ENCODE assay signal across 24 cellular contexts in the genomic region with DNA sequence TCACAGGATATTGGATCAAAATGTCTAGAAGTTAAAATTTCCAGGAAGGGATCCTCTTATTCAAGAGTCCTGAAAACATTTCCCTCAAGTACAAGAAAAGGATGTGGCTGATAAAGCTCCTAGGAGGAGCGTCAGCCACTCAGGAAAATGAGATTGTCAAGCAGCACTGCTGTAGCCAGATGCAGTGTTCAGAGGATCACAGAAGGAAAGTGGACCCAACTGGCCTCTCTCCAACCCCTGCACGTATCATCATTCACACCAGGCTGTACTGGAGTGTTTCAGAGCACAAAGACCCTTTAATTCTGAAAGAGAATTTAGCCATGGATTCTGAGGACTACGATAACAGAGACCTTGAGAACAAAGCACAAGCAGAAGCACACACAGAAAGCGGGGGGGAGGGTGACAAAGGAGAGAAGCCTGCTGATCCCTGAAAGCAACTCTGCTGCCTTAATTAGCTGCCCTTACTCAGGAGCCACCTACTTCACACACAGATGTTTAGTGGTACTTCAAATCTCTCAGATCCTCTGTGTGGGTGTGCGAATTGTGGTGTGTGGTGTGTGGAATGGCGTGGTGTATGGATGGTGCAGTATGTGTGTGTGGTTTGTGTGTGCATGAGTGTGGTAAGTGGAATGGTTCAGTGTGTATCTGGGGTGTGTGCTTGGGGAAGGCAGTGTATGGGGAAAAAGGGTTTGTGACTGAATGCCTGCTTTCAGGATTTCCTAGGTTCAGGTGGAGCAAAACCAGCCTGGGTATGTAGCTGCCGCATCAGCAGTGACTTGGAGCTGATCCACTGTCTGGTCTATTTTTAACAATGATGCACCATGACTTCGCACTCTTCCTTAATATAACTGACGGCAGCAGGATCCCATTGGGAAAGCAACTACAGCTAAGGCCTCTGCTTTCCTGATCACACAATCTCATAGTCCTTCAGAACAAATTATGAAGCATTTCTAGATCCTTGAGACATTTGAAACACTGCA.
A peak's percentile ranks its signal among the peaks of the same experiment; 100 is the strongest.
DNase-seq lines count a peak whose midpoint lies in the region; ATAC-seq and TF ChIP-seq lines count a peak whose summit lies in the region.
"Had no signal": no experiment of that assay in that cellular context is flagged by ENCODE, and none has a peak within 500 bp of the region (broad histone marks: within the 10 kb centered on the region; RNA-seq: fewer than 3 reads in every experiment).

No MANE protein-coding gene starts in this region.

- no peaks in the 10 kb centered on the region for H4K20me1 ChIP-seq in GM23338 (replicated peaks; ENCODE audit: insufficient read depth)

- no peak overlapping the region for H3K4me3 ChIP-seq in GM23338
- H3K4me3 ChIP-seq: body of pancreas, smooth muscle cell, stomach had no signal

- ATAC-seq in Right ventricle myocardium inferior (peak; percentile 74), Right ventricle myocardium superior (ENCODE audit: poor library complexity) (peak; percentile 87), GM21515 (IDR thresholded peaks at IDR 0.05; ENCODE audit: unreplicated experiment) (no peak), GM23338 (no peak)
- ATAC-seq: body of pancreas; naive thymus-derived CD4-positive, alpha-beta T cell had no signal

- no peak overlapping the region for H3K4me3 Mint-ChIP-seq in neural crest cell
- no peak overlapping the region for H3K4me3 Mint-ChIP-seq in GM23338
- H3K4me3 Mint-ChIP-seq: activated naive CD8-positive, alpha-beta T cell treated with anti-CD3 and anti-CD28 coated beads, Interleukin-2, amount 10 ng/mL, durations not matched to agents 7 days and 5 days; dendritic cell treated with granulocyte-macrophage colony-stimulating factor and Interleukin-4, amounts not matched to agents 40 ng/mL and 50 ng/mL, for 4 days; naive thymus-derived CD4-positive, alpha-beta T cell; type B pancreatic cell had no signal

- peak overlapping the region; percentile 94 for H3K27ac Mint-ChIP-seq in neural crest cell (ENCODE audit: unreplicated experiment)
- H3K27ac Mint-ChIP-seq in GM23338 = no peak overlapping the region; the same call in 1 of the 2 replicates
- H3K27ac Mint-ChIP-seq: activated naive CD8-positive, alpha-beta T cell treated with anti-CD3 and anti-CD28 coated beads, Interleukin-2, amount 10 ng/mL, durations not matched to agents 7 days and 5 days; dendritic cell treated with granulocyte-macrophage colony-stimulating factor and Interleukin-4, amounts not matched to agents 40 ng/mL and 50 ng/mL, for 4 days; naive thymus-derived CD4-positive, alpha-beta T cell; type B pancreatic cell had no signal

- no peaks in the 10 kb centered on the region; the same call in 1 of the 2 replicates for H3K9me2 ChIP-seq in GM23338 (ENCODE audit: insufficient read depth)

- no peaks in the 10 kb centered on the region for H3F3A ChIP-seq in GM23338 (replicated peaks; ENCODE audit: low read depth)

- no peak for DNase-seq in Right ventricle myocardium inferior (ENCODE audit: missing footprints)
- no peak for DNase-seq in cardiac septum (ENCODE audit: low spot score)
- no peak for DNase-seq in Right ventricle myocardium superior
- DNase-seq in neural crest cell (ENCODE audit: low read depth, low spot score) = no peak
- no peak for DNase-seq in COLO829 (ENCODE audit: low spot score)
- no peak for DNase-seq in stimulated activated CD4-positive, alpha-beta T cell treated with anti-CD3 and anti-CD28 coated beads, Interleukin-2, amount 100 ng/mL, for 24 hours
- DNase-seq in GM23338 (ENCODE audit: low spot score) = no peak
- DNase-seq: activated CD4-positive, alpha-beta T cell treated with anti-CD3 and anti-CD28 coated beads for 48 hours; activated naive CD8-positive, alpha-beta T cell treated with anti-CD3 and anti-CD28 coated beads, Interleukin-2, amount 10 ng/mL, durations not matched to agents 7 days and 5 days; BE2C; body of pancreas; Caco-2; H7; naive thymus-derived CD4-positive, alpha-beta T cell; NCI-H1092 treated with DMSO at 0.1 percent for 48 hours; NCI-H2081; NCI-H510A; stimulated activated CD4-positive, alpha-beta T cell treated with anti-CD3 and anti-CD28 coated beads, Interleukin-4, amount 100 ng/mL, for 24 hours; stomach; T-helper 1 cell had no signal

- H3K27me3 Mint-ChIP-seq in neural crest cell (ENCODE audit: low read depth) = no peaks in the 10 kb centered on the region
- H3K27me3 Mint-ChIP-seq in GM23338 (ENCODE audit: insufficient read depth, low read depth, poor library complexity) = no peaks in the 10 kb centered on the region

- H3K9me3 Mint-ChIP-seq in neural crest cell = no peaks in the 10 kb centered on the region
- H3K9me3 Mint-ChIP-seq in GM23338 = peaks cover 51% of the 10 kb centered on the region
- H3K9me3 Mint-ChIP-seq: activated naive CD8-positive, alpha-beta T cell treated with anti-CD3 and anti-CD28 coated beads, Interleukin-2, amount 10 ng/mL, durations not matched to agents 7 days and 5 days; dendritic cell treated with granulocyte-macrophage colony-stimulating factor and Interleukin-4, amounts not matched to agents 40 ng/mL and 50 ng/mL, for 4 days; type B pancreatic cell had no signal

- H3K36me3 Mint-ChIP-seq in neural crest cell (ENCODE audit: low read depth) = no peaks in the 10 kb centered on the region
- no peaks in the 10 kb centered on the region for H3K36me3 Mint-ChIP-seq in GM23338 (ENCODE audit: low read depth)
- H3K36me3 Mint-ChIP-seq: activated naive CD8-positive, alpha-beta T cell treated with anti-CD3 and anti-CD28 coated beads, Interleukin-2, amount 10 ng/mL, durations not matched to agents 7 days and 5 days; naive thymus-derived CD4-positive, alpha-beta T cell; type B pancreatic cell had no signal

- intact Hi-C loops in Right ventricle myocardium inferior (cut with DNase I) (no loop called here), cardiac septum (cut with DNase I) (no loop called here), Right ventricle myocardium superior (cut with DNase I) (no loop called here)

- no peak overlapping the region for H2AFZ ChIP-seq in GM23338

- H3K4me2 ChIP-seq in GM23338 = no peak overlapping the region
- H3K4me2 ChIP-seq: smooth muscle cell had no signal

- H3K79me2 ChIP-seq in GM23338 (replicated peaks; ENCODE audit: insufficient read depth) = no peaks in the 10 kb centered on the region

- H3K27ac ChIP-seq in GM23338 (ENCODE audit: low read depth) = no peak overlapping the region
- H3K27ac ChIP-seq: body of pancreas, stomach had no signal

- H3K4me1 ChIP-seq in GM23338 (ENCODE audit: insufficient read depth) = no peaks in the 10 kb centered on the region
- H3K4me1 ChIP-seq: BE2C, body of pancreas, Caco-2, stomach had no signal

- no peaks in the 10 kb centered on the region; the same call in 1 of the 2 replicates for H3K36me3 ChIP-seq in GM23338 (ENCODE audit: insufficient read depth)
- H3K36me3 ChIP-seq: BE2C, stomach had no signal

- H3K4me1 Mint-ChIP-seq in neural crest cell = peaks cover 17% of the 10 kb centered on the region
- peaks cover 6% of the 10 kb centered on the region; the same call in 2 of the 3 replicates for H3K4me1 Mint-ChIP-seq in GM23338
- H3K4me1 Mint-ChIP-seq: activated naive CD8-positive, alpha-beta T cell treated with anti-CD3 and anti-CD28 coated beads, Interleukin-2, amount 10 ng/mL, durations not matched to agents 7 days and 5 days had no signal

- TF ChIP-seq CTCF in neural crest cell (conservative IDR thresholded peaks at IDR 0.05) (no peak), GM23338 (conservative IDR thresholded peaks at IDR 0.05; ENCODE audit: low read depth in 2 of 2) (no peak)

- no peaks in the 10 kb centered on the region for H3K27me3 ChIP-seq in GM23338 (ENCODE audit: insufficient read depth)
- H3K27me3 ChIP-seq: BE2C, body of pancreas, stomach had no signal

TF ChIP-seq in GM23338, 12 proteins besides CTCF, POLR2A, EP300 and RAD21 (continues in another document):
- no peak for TF ChIP-seq POLR2AphosphoS5 (IDR thresholded peaks at IDR 0.05; ENCODE audit: low read depth)
- no peak for TF ChIP-seq NANOG (IDR thresholded peaks at IDR 0.05; ENCODE audit: borderline replicate concordance)
- TF ChIP-seq, protein P1, sequence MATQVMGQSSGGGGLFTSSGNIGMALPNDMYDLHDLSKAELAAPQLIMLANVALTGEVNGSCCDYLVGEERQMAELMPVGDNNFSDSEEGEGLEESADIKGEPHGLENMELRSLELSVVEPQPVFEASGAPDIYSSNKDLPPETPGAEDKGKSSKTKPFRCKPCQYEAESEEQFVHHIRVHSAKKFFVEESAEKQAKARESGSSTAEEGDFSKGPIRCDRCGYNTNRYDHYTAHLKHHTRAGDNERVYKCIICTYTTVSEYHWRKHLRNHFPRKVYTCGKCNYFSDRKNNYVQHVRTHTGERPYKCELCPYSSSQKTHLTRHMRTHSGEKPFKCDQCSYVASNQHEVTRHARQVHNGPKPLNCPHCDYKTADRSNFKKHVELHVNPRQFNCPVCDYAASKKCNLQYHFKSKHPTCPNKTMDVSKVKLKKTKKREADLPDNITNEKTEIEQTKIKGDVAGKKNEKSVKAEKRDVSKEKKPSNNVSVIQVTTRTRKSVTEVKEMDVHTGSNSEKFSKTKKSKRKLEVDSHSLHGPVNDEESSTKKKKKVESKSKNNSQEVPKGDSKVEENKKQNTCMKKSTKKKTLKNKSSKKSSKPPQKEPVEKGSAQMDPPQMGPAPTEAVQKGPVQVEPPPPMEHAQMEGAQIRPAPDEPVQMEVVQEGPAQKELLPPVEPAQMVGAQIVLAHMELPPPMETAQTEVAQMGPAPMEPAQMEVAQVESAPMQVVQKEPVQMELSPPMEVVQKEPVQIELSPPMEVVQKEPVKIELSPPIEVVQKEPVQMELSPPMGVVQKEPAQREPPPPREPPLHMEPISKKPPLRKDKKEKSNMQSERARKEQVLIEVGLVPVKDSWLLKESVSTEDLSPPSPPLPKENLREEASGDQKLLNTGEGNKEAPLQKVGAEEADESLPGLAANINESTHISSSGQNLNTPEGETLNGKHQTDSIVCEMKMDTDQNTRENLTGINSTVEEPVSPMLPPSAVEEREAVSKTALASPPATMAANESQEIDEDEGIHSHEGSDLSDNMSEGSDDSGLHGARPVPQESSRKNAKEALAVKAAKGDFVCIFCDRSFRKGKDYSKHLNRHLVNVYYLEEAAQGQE (IDR thresholded peaks at IDR 0.05; ENCODE audit: unreplicated experiment) = no peak
- TF ChIP-seq ZNF331 (CRISPR knock-in tag; IDR thresholded peaks at IDR 0.05; ENCODE audit: low read depth) = no peak
- no peak for TF ChIP-seq STAT1 (IDR thresholded peaks at IDR 0.05; ENCODE audit: unreplicated experiment)
- no peak for TF ChIP-seq JUNB (IDR thresholded peaks at IDR 0.05; ENCODE audit: unreplicated experiment)
- TF ChIP-seq EZH2phosphoT487 (IDR thresholded peaks at IDR 0.05; ENCODE audit: unreplicated experiment) = no peak

Comparison
In these comparisons a context has a peak if more than half of its experiments do, and no peak if none do; other contexts are left out.
1. ATAC-seq: peak in Right ventricle myocardium inferior (single experiment) and Right ventricle myocardium superior (single experiment); none in GM21515 (single experiment) and GM23338 (single experiment).